Comparison of ENCODE assay signal across 8 cellular contexts in genomic region chr10:69092959-69093850, GRCh38. TPM values are rescaled to one million over a fixed set of nuclear protein-coding genes. Genes with fewer than 3 reads are reported as not detected.
DNase-seq lines count a peak whose midpoint lies in the region; ATAC-seq and TF ChIP-seq lines count a peak whose summit lies in the region.

No MANE protein-coding gene starts in this region.

- peak; percentile 47 for ATAC-seq in GM18907 (IDR thresholded peaks at IDR 0.05; ENCODE audit: unreplicated experiment)
- ATAC-seq in activated naive CD8-positive, alpha-beta T cell treated with anti-CD3 and anti-CD28 coated beads, Interleukin-2, amount 10 ng/mL, durations not matched to agents 7 days and 5 days (ENCODE audit: low read depth): peak; percentile 40
- peak; percentile 64 to 82 for ATAC-seq in left cardiac atrium
- peak; percentile 81 for ATAC-seq in sciatic nerve
- ATAC-seq in GM21515 (IDR thresholded peaks at IDR 0.05; ENCODE audit: unreplicated experiment): no peak

- peaks cover 50% of the 10 kb centered on the region for H3K4me1 Mint-ChIP-seq in activated naive CD8-positive, alpha-beta T cell treated with anti-CD3 and anti-CD28 coated beads, Interleukin-2, amount 10 ng/mL, durations not matched to agents 7 days and 5 days

- no peaks in the 10 kb centered on the region for H3K79me2 ChIP-seq in SU-DHL-6 (ENCODE audit: insufficient read depth, low read length)

- H2AFZ ChIP-seq in SU-DHL-6 (ENCODE audit: low read depth, low read length, severe bottlenecking): peak overlapping the region; percentile 73

- H3K4me2 ChIP-seq in SU-DHL-6 (ENCODE audit: low read depth, low read length, poor library complexity, severe bottlenecking): no peak overlapping the region

- H3K9me3 ChIP-seq in AG04450 (ENCODE audit: control insufficient read depth, insufficient read depth, low read length) (no peaks in the 10 kb centered on the region), SU-DHL-6 (ENCODE audit: insufficient read depth, low read length) (no peaks in the 10 kb centered on the region)

- H3K36me3 ChIP-seq in SU-DHL-6 (ENCODE audit: low read length): no peaks in the 10 kb centered on the region

- DNase-seq in AG04450 (ENCODE audit: low read depth, low spot score) (peak; percentile 68), NCI-H1105 treated with DMSO at 0.1 percent for 48 hours (lab: John Stamatoyannopoulos, UW) (peak; percentile 43), left cardiac atrium (peak; percentile 75), sciatic nerve (ENCODE audit: low spot score) (peak; percentile 82)
- peak; percentile 55 for DNase-seq in activated naive CD8-positive, alpha-beta T cell treated with anti-CD3 and anti-CD28 coated beads, Interleukin-2, amount 10 ng/mL, durations not matched to agents 7 days and 5 days

- H4K20me1 ChIP-seq in SU-DHL-6 (ENCODE audit: low read depth, low read length): no peaks in the 10 kb centered on the region

- intact Hi-C loops in left cardiac atrium (cut with DNase I) (loop anchor here (5.0 to 10.0 kb wide), 3 partner anchors 41 to 88 kb away; no protein-coding TSS in a partner anchor), sciatic nerve (cut with DNase I) (loop anchor here (10.0 kb wide), 1 partner anchor 98 kb away; no protein-coding TSS in a partner anchor)

- no peak overlapping the region for H3K27ac ChIP-seq in AG04450 (ENCODE audit: low read depth, low read length)
- no peak overlapping the region for H3K27ac ChIP-seq in SU-DHL-6 (ENCODE audit: low read depth, low read length)

- H3K27me3 ChIP-seq in AG04450 (ENCODE audit: control insufficient read depth, insufficient read depth, low read length): no peaks in the 10 kb centered on the region
- no peaks in the 10 kb centered on the region for H3K27me3 ChIP-seq in SU-DHL-6 (ENCODE audit: low read length)

- peak; percentile 74 for TF ChIP-seq CTCF in AG04450 (IDR thresholded peaks at IDR 0.05; ENCODE audit: low read depth, low read length)
- peak; percentile 71 for TF ChIP-seq CTCF in SU-DHL-6 (IDR thresholded peaks at IDR 0.05; ENCODE audit: insufficient read depth, low read length, poor library complexity, severe bottlenecking)

- CTCF ChIA-PET in AG04450 (lab: Charles Lee): interaction anchor here (0.6 to 6.0 kb wide), 38 partner anchors 8 to 736 kb away, joined by 3 to 138 read pairs (median 4); partner anchors contain the start of gene DDX21

- H3K9me3 Mint-ChIP-seq in activated naive CD8-positive, alpha-beta T cell treated with anti-CD3 and anti-CD28 coated beads, Interleukin-2, amount 10 ng/mL, durations not matched to agents 7 days and 5 days: no peaks in the 10 kb centered on the region

- peaks cover 17% of the 10 kb centered on the region for H3K36me3 Mint-ChIP-seq in activated naive CD8-positive, alpha-beta T cell treated with anti-CD3 and anti-CD28 coated beads, Interleukin-2, amount 10 ng/mL, durations not matched to agents 7 days and 5 days

- H3F3A ChIP-seq in SU-DHL-6 (ENCODE audit: insufficient read depth): no peaks in the 10 kb centered on the region

- peak overlapping the region; percentile 26 for H3K4me3 Mint-ChIP-seq in activated naive CD8-positive, alpha-beta T cell treated with anti-CD3 and anti-CD28 coated beads, Interleukin-2, amount 10 ng/mL, durations not matched to agents 7 days and 5 days

- H3K27me3 Mint-ChIP-seq in activated naive CD8-positive, alpha-beta T cell treated with anti-CD3 and anti-CD28 coated beads, Interleukin-2, amount 10 ng/mL, durations not matched to agents 7 days and 5 days: no peaks in the 10 kb centered on the region

- no peak overlapping the region for H3K9ac ChIP-seq in SU-DHL-6 (ENCODE audit: low read length)

- H3K4me3 ChIP-seq in AG04450 (ENCODE audit: low read depth, low read length): no peak overlapping the region
- no peak overlapping the region for H3K4me3 ChIP-seq in SU-DHL-6 (ENCODE audit: insufficient read depth, low read length, poor library complexity, severe bottlenecking)

- peak overlapping the region; percentile 71 for H3K27ac Mint-ChIP-seq in activated naive CD8-positive, alpha-beta T cell treated with anti-CD3 and anti-CD28 coated beads, Interleukin-2, amount 10 ng/mL, durations not matched to agents 7 days and 5 days

- POLR2A ChIA-PET in AG04450 (lab: Yijun Ruan, JAX): no interaction called here
- POLR2A ChIA-PET in activated naive CD8-positive, alpha-beta T cell treated with anti-CD3 and anti-CD28 coated beads, Interleukin-2, amount 10 ng/mL, durations not matched to agents 7 days and 5 days (lab: Charles Lee): interaction anchor here (0.7 to 1.4 kb wide), 5 partner anchors 8 to 138 kb away, joined by 3 to 4 read pairs (median 3); partner anchors contain the start of gene DDX21

- no peaks in the 10 kb centered on the region for H3K9me2 ChIP-seq in SU-DHL-6 (replicated peaks; ENCODE audit: insufficient read depth, low read length)

RNA-seq across cellular contexts. Expression of gene SRGN, which starts 5.3 kb away (rescaled TPM):
- 137 and 154 TPM in 2 replicates for polyA plus RNA-seq in AG04450 (2011; rRNA removed)
- polyA minus RNA-seq in AG04450 (2011; rRNA and poly(A)+ RNA removed): 74.2 and 75.0 TPM in 2 replicates
- total RNA-seq in activated naive CD8-positive, alpha-beta T cell treated with anti-CD3 and anti-CD28 coated beads, Interleukin-2, amount 10 ng/mL, durations not matched to agents 7 days and 5 days: 100 to 1,000 TPM; 162 to 167 TPM
- total RNA-seq in left cardiac atrium: 100 to 1,000 TPM in 1 of 2 donors, 10 to 100 TPM in 1; 89.7 to 121 TPM
- total RNA-seq in sciatic nerve: 146 TPM

RNA-seq across cellular contexts. Expression of gene VPS26A, which starts 30.8 kb away (rescaled TPM):
- polyA plus RNA-seq in AG04450 (2011; rRNA removed): 26.9 and 44.4 TPM in 2 replicates
- polyA minus RNA-seq in AG04450 (2011; rRNA and poly(A)+ RNA removed): 5.1 and 11.8 TPM in 2 replicates
- total RNA-seq in activated naive CD8-positive, alpha-beta T cell treated with anti-CD3 and anti-CD28 coated beads, Interleukin-2, amount 10 ng/mL, durations not matched to agents 7 days and 5 days: 10 to 100 TPM; 46.7 to 49.7 TPM
- total RNA-seq in left cardiac atrium (10 to 100 TPM; 33.2 to 35.7 TPM), sciatic nerve (53.6 TPM)
